ENCODE assay signal across 8 cellular contexts in genomic region chr4:159487284-159487747, GRCh38.
DNase-seq lines count a peak whose midpoint lies in the region; ATAC-seq and TF ChIP-seq lines count a peak whose summit lies in the region.

No MANE protein-coding gene starts in this region.

- no peak overlapping the region for H3K4me3 Mint-ChIP-seq in activated CD4-positive, alpha-beta T cell treated with anti-CD3 and anti-CD28 coated beads, Interleukin-2, amount 10 ng/mL, durations not matched to agents 7 days and 5 days

- H3K4me1 ChIP-seq in body of pancreas (no peaks in the 10 kb centered on the region), iPS DF 6.9 (ENCODE audit: control insufficient read depth, insufficient read depth, low read length) (no peaks in the 10 kb centered on the region; the same call in 1 of the 2 replicates)

- no peaks in the 10 kb centered on the region for H3K36me3 ChIP-seq in body of pancreas (replicated peaks in 1 of 2; ENCODE audit: insufficient read depth in 1 of 2, low read depth in 2 of 2)
- H3K36me3 ChIP-seq in iPS DF 6.9 (ENCODE audit: control insufficient read depth, insufficient read depth, low read length), result no peaks in the 10 kb centered on the region

- intact Hi-C loops in body of pancreas (cut with DNase I), result no loop called here

- TF ChIP-seq CTCF in body of pancreas (IDR thresholded peaks at IDR 0.05), result peak; percentile 31 to 90 (median 88)

- H3K4me3 ChIP-seq in body of pancreas (no peak overlapping the region), iPS DF 6.9 (ENCODE audit: low read length) (no peak overlapping the region)

- H3K27ac ChIP-seq in body of pancreas (no peak overlapping the region), iPS DF 6.9 (ENCODE audit: low read length) (no peak overlapping the region)

- H3K27me3 ChIP-seq in body of pancreas, result no peaks in the 10 kb centered on the region
- no peaks in the 10 kb centered on the region for H3K27me3 ChIP-seq in iPS DF 6.9 (ENCODE audit: control insufficient read depth, insufficient read depth, low read length)

- peaks cover 27% of the 10 kb centered on the region for H3K27me3 Mint-ChIP-seq in activated CD4-positive, alpha-beta T cell treated with anti-CD3 and anti-CD28 coated beads, Interleukin-2, amount 10 ng/mL, durations not matched to agents 7 days and 5 days

- H3K9me3 ChIP-seq in body of pancreas (no peaks in the 10 kb centered on the region), iPS DF 6.9 (ENCODE audit: control insufficient read depth, insufficient read depth, low read length) (peaks cover 3% of the 10 kb centered on the region; the same call in 1 of the 2 replicates)

- no peaks in the 10 kb centered on the region for H3K36me3 Mint-ChIP-seq in activated CD4-positive, alpha-beta T cell treated with anti-CD3 and anti-CD28 coated beads, Interleukin-2, amount 10 ng/mL, durations not matched to agents 7 days and 5 days (ENCODE audit: low read depth)

- TF ChIP-seq POLR2A in body of pancreas (IDR thresholded peaks at IDR 0.05), result no peak

- peak; percentile 96 for ATAC-seq in GM21528 (IDR thresholded peaks at IDR 0.05; ENCODE audit: low FRiP score, unreplicated experiment)
- peak; percentile 93 for ATAC-seq in body of pancreas

- POLR2A ChIA-PET in activated CD4-positive, alpha-beta T cell treated with anti-CD3 and anti-CD28 coated beads, Interleukin-2, amount 10 ng/mL, durations not matched to agents 7 days and 5 days (lab: Charles Lee), result no interaction called here

- H3K4me1 Mint-ChIP-seq in activated CD4-positive, alpha-beta T cell treated with anti-CD3 and anti-CD28 coated beads, Interleukin-2, amount 10 ng/mL, durations not matched to agents 7 days and 5 days, result peaks cover 7% of the 10 kb centered on the region

- 7 to 8% methylated on average over 8 of the region's 8 CpGs for WGBS in body of pancreas, 2 donors
- WGBS in iPS DF 6.9 (ENCODE audit: insufficient coverage, insufficient read length), result no CpG with 5 or more reads among the region's 8 CpGs

- CTCF ChIA-PET in activated CD4-positive, alpha-beta T cell treated with anti-CD3 and anti-CD28 coated beads, Interleukin-2, amount 10 ng/mL, durations not matched to agents 7 days and 5 days (lab: Charles Lee), result interaction anchor here (0.7 kb wide), 1 partner anchor 656 kb away, joined by 6 read pairs; no protein-coding TSS in a partner anchor

- no peaks in the 10 kb centered on the region for H3K9me3 Mint-ChIP-seq in activated CD4-positive, alpha-beta T cell treated with anti-CD3 and anti-CD28 coated beads, Interleukin-2, amount 10 ng/mL, durations not matched to agents 7 days and 5 days

- DNase-seq in activated CD4-positive, alpha-beta T cell treated with anti-CD3 and anti-CD28 coated beads, Interleukin-2, amount 10 ng/mL, durations not matched to agents 7 days and 5 days, result peak; percentile 42
- DNase-seq in activated CD4-positive, alpha-beta T cell treated with anti-CD3 and anti-CD28 coated beads, Interleukin-2, amount 50 U/mL, for 4 hours, result no peak
- DNase-seq in HPDE6-E6E7 (ENCODE audit: extremely low spot score) (peak; percentile 44), OCI-M1 (lab: John Stamatoyannopoulos, UW) (peak; percentile 85), body of pancreas (peak; percentile 57 to 76 (median 64)), iPS DF 6.9 (ENCODE audit: low read depth, low spot score) (peak; percentile 74), smooth muscle cell of the brain vasculature (ENCODE audit: low read depth, low spot score) (peak; percentile 72)

- H3K27ac Mint-ChIP-seq in activated CD4-positive, alpha-beta T cell treated with anti-CD3 and anti-CD28 coated beads, Interleukin-2, amount 10 ng/mL, durations not matched to agents 7 days and 5 days, result no peak overlapping the region

Comparison
In these comparisons a context has a peak if more than half of its experiments do, and no peak if none do; other contexts are left out.
1. DNase-seq: peak in activated CD4-positive, alpha-beta T cell treated with anti-CD3 and anti-CD28 coated beads, Interleukin-2, amount 10 ng/mL, durations not matched to agents 7 days and 5 days (single experiment), HPDE6-E6E7 (single experiment), OCI-M1 (single experiment), body of pancreas (4 of 4), iPS DF 6.9 (single experiment) and smooth muscle cell of the brain vasculature (single experiment); none in activated CD4-positive, alpha-beta T cell treated with anti-CD3 and anti-CD28 coated beads, Interleukin-2, amount 50 U/mL, for 4 hours (0 of 2).